ENCODE assay signal across 35 cellular contexts in the genomic region with DNA sequence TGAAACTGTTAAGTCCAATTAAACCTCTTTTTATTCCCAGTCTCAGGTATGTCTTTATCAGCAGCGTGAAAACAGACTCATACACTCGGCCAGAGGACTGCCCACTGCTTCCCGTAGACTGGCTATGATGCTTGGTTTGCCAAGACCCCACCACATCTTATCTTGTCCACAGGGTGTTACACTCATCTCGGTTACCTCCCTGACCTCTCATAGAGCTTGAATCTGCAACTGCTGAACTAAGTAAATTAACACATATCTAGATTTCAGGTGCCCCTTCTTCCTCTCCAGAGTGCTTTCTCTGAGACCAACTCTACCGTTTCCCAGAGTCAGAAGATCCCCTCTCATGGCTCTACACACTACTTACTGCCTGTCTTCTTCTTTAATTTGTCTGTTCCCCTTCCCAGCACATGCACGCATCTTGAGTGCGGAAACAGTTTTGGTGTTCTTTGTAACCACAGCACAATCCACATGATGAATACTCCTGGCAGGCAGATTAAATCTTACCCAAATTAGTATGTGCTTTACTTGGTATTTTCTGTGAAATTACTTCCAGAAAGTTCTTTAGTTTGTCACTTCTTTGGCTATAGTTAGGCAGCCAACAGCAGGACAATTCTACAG. TPM values are rescaled to one million over a fixed set of nuclear protein-coding genes. Genes with fewer than 3 reads are reported as not detected.
DNase-seq lines count a peak whose midpoint lies in the region; TF ChIP-seq lines count a peak whose summit lies in the region.
"Had no signal": no experiment of that assay in that cellular context is flagged by ENCODE, and none has a peak within 500 bp of the region (broad histone marks: within the 10 kb centered on the region; RNA-seq: fewer than 3 reads in every experiment).

No MANE protein-coding gene starts in this region.

- no peak overlapping the region for H4K8ac ChIP-seq in trophoblast cell (ENCODE audit: low read depth, low read length)

- peak overlapping the region; percentile 1 for H3K4me3 Mint-ChIP-seq in activated CD4-positive, alpha-beta T cell treated with anti-CD3 and anti-CD28 coated beads, Interleukin-2, amount 10 ng/mL, durations not matched to agents 24 days and 14 days
- H3K4me3 Mint-ChIP-seq in dendritic cell treated with granulocyte-macrophage colony-stimulating factor and Interleukin-4, amounts not matched to agents 40 ng/mL and 50 ng/mL, for 4 days, result peak overlapping the region; percentile 4
- H3K4me3 Mint-ChIP-seq: CD8-positive, alpha-beta memory T cell; immature natural killer cell; neural crest cell had no signal

- H3K36me3 ChIP-seq in trophoblast cell (ENCODE audit: control insufficient read depth in 1 of 2, insufficient read depth in 2 of 2, low read length in 2 of 2) (no peaks in the 10 kb centered on the region), sigmoid colon (no peaks in the 10 kb centered on the region)
- H3K36me3 ChIP-seq: breast epithelium, Peyer's patch, stomach, vagina had no signal

- H3K79me2 ChIP-seq in trophoblast cell (ENCODE audit: control insufficient read depth, insufficient read depth, low read length, poor library complexity), result peaks cover 2% of the 10 kb centered on the region
- H3K79me2 ChIP-seq: parathyroid adenoma had no signal

- no peaks in the 10 kb centered on the region for H3K9me3 ChIP-seq in trophoblast cell (ENCODE audit: insufficient read depth, low read depth, low read length)
- no peaks in the 10 kb centered on the region for H3K9me3 ChIP-seq in sigmoid colon
- H3K9me3 ChIP-seq: breast epithelium, Peyer's patch, stomach, vagina had no signal

- in situ Hi-C loops in KBM-7 (cut with MboI; ENCODE audit: low pct_unique_long_range_greater_than_20kb, low sequenced_read_pairs), result no loop called here

- TF ChIP-seq POLR2A in sigmoid colon (IDR thresholded peaks at IDR 0.05), result no peak

- H2AFZ ChIP-seq in trophoblast cell (ENCODE audit: insufficient read depth, low read length, poor library complexity), result no peak overlapping the region
- H2AFZ ChIP-seq: parathyroid adenoma had no signal

- H3K9me3 Mint-ChIP-seq in activated CD4-positive, alpha-beta T cell treated with anti-CD3 and anti-CD28 coated beads, Interleukin-2, amount 10 ng/mL, durations not matched to agents 24 days and 14 days, result peaks cover 6% of the 10 kb centered on the region
- peaks cover 10% of the 10 kb centered on the region for H3K9me3 Mint-ChIP-seq in dendritic cell treated with granulocyte-macrophage colony-stimulating factor and Interleukin-4, amounts not matched to agents 40 ng/mL and 50 ng/mL, for 4 days
- H3K9me3 Mint-ChIP-seq: immature natural killer cell had no signal

- peak overlapping the region; percentile 74 for H3K27ac Mint-ChIP-seq in activated CD4-positive, alpha-beta T cell treated with anti-CD3 and anti-CD28 coated beads, Interleukin-2, amount 10 ng/mL, durations not matched to agents 24 days and 14 days
- peak overlapping the region; percentile 81 for H3K27ac Mint-ChIP-seq in dendritic cell treated with granulocyte-macrophage colony-stimulating factor and Interleukin-4, amounts not matched to agents 40 ng/mL and 50 ng/mL, for 4 days
- H3K27ac Mint-ChIP-seq: activated naive CD4-positive, alpha-beta T cell treated with anti-CD3 and anti-CD28 coated beads, Interleukin-2, amount 50 U/mL, for 72 hours; CD8-positive, alpha-beta memory T cell; immature natural killer cell had no signal

- no peak overlapping the region for H2BK12ac ChIP-seq in trophoblast cell (ENCODE audit: low read length)

- H3K9ac ChIP-seq in trophoblast cell (ENCODE audit: low read length), result no peak overlapping the region
- H3K9ac ChIP-seq: KMS-11, parathyroid adenoma had no signal

- no peak overlapping the region for H2BK120ac ChIP-seq in trophoblast cell (ENCODE audit: insufficient read depth, low read length, poor library complexity)

- no peak overlapping the region for H3K18ac ChIP-seq in trophoblast cell (ENCODE audit: low read length)

- no peaks in the 10 kb centered on the region for H3K27me3 Mint-ChIP-seq in activated CD4-positive, alpha-beta T cell treated with anti-CD3 and anti-CD28 coated beads, Interleukin-2, amount 10 ng/mL, durations not matched to agents 24 days and 14 days
- H3K27me3 Mint-ChIP-seq in dendritic cell treated with granulocyte-macrophage colony-stimulating factor and Interleukin-4, amounts not matched to agents 40 ng/mL and 50 ng/mL, for 4 days, result no peaks in the 10 kb centered on the region

- H3K14ac ChIP-seq in trophoblast cell (ENCODE audit: low read length), result no peak overlapping the region

- no peak overlapping the region for H2AK5ac ChIP-seq in trophoblast cell (ENCODE audit: low read length)

- TF ChIP-seq EP300 in sigmoid colon (IDR thresholded peaks at IDR 0.05), result no peak

- H3K23ac ChIP-seq in trophoblast cell (ENCODE audit: low read length), result peak overlapping the region; percentile 89

- no CpG with 5 or more reads among the region's 7 CpGs for WGBS in trophoblast cell (ENCODE audit: extremely low coverage, insufficient coverage, insufficient read length)
- WGBS in sigmoid colon, 2 donors, result 78 to 94% methylated on average over 7 of the region's 7 CpGs

- no peaks in the 10 kb centered on the region for H3K27me3 ChIP-seq in trophoblast cell (ENCODE audit: insufficient read depth, low read length)
- H3K27me3 ChIP-seq in sigmoid colon, result no peaks in the 10 kb centered on the region
- H3K27me3 ChIP-seq: breast epithelium, Peyer's patch, stomach, vagina had no signal

- intact Hi-C loops in activated CD4-positive, alpha-beta T cell treated with anti-CD3 and anti-CD28 coated beads, Interleukin-2, amount 10 ng/mL, durations not matched to agents 24 days and 14 days (cut with micrococcal nuclease), result loop anchor here (2.0 kb wide), 1 partner anchor 78 kb away; no protein-coding TSS in a partner anchor
- intact Hi-C loops in dendritic cell treated with granulocyte-macrophage colony-stimulating factor and Interleukin-4, amounts not matched to agents 40 ng/mL and 50 ng/mL, for 4 days (cut with micrococcal nuclease), result no loop called here
- intact Hi-C loops in sigmoid colon (cut with DNase I), result no loop called here

- no peak overlapping the region for H4K12ac ChIP-seq in trophoblast cell (ENCODE audit: low read depth, low read length)

- H3K4me3 ChIP-seq in trophoblast cell (ENCODE audit: low read depth, low read length) (no peak overlapping the region), sigmoid colon (no peak overlapping the region)
- H3K4me3 ChIP-seq: breast epithelium, Peyer's patch, stomach, vagina had no signal

- TF ChIP-seq CTCF in sigmoid colon (IDR thresholded peaks at IDR 0.05), result no peak

- H3K4me2 ChIP-seq in trophoblast cell (ENCODE audit: low read length), result no peak overlapping the region
- H3K4me2 ChIP-seq: KMS-11 had no signal

- no peak overlapping the region for H2BK5ac ChIP-seq in trophoblast cell (ENCODE audit: low read depth, low read length, poor library complexity)

- no peak for DNase-seq in activated CD4-positive, alpha-beta T cell treated with anti-CD3 and anti-CD28 coated beads, Interleukin-2, amount 10 ng/mL, durations not matched to agents 24 days and 14 days
- no peak for DNase-seq in activated CD4-positive, alpha-beta T cell treated with anti-CD3 and anti-CD28 coated beads, Interleukin-2, amount 50 U/mL, for 1 hour
- DNase-seq in KBM-7 (peak; percentile 84), trophoblast cell (no peak), sigmoid colon (no peak)
- DNase-seq in stimulated activated CD4-positive, alpha-beta T cell treated with anti-CD3 and anti-CD28 coated beads, Interleukin-12 subunit alpha, Interleukin-12 subunit beta, amount 100 ng/mL, for 4 hours, result no peak
- DNase-seq in effector CD8-positive, alpha-beta T cell (lab: John Stamatoyannopoulos, UW), result no peak
- DNase-seq: amygdala; CD8-positive, alpha-beta memory T cell; GOT3; hypothalamus; immature natural killer cell; left colon; mammary epithelial cell; MM.1S; NCI-H1417; NCI-H2029; NCI-H2227 treated with DMSO at 0.1 percent for 48 hours; NCI-H526; NK-92 treated with Interleukin-12 subunit alpha and Interleukin-12 subunit beta, amount 100 ng/mL, for 24 hours; Peyer's patch; retina; SIG-M5; small intestine; stimulated activated CD4-positive, alpha-beta T cell treated with anti-CD3 and anti-CD28 coated beads, Interleukin-1b, Interleukin-23, amount 100 ng/mL, for 48 hours; stomach had no signal

- peaks cover 28% of the 10 kb centered on the region for H3K4me1 Mint-ChIP-seq in activated CD4-positive, alpha-beta T cell treated with anti-CD3 and anti-CD28 coated beads, Interleukin-2, amount 10 ng/mL, durations not matched to agents 24 days and 14 days
- peaks cover 77% of the 10 kb centered on the region for H3K4me1 Mint-ChIP-seq in dendritic cell treated with granulocyte-macrophage colony-stimulating factor and Interleukin-4, amounts not matched to agents 40 ng/mL and 50 ng/mL, for 4 days (ENCODE audit: low read depth)
- H3K4me1 Mint-ChIP-seq: CD8-positive, alpha-beta memory T cell had no signal

- H3K4me1 ChIP-seq in trophoblast cell (ENCODE audit: control insufficient read depth in 1 of 2, insufficient read depth in 2 of 2, low read length in 2 of 2) (peaks cover 2 to 6% of the 10 kb centered on the region in 2 experiments), sigmoid colon (no peaks in the 10 kb centered on the region)
- H3K4me1 ChIP-seq: breast epithelium, parathyroid adenoma, Peyer's patch had no signal

- no peak overlapping the region for H3K27ac ChIP-seq in trophoblast cell (ENCODE audit: low read depth, low read length)
- no peak overlapping the region for H3K27ac ChIP-seq in sigmoid colon
- H3K27ac ChIP-seq: breast epithelium, KMS-11, parathyroid adenoma, Peyer's patch, stomach, vagina had no signal

- peaks cover 4% of the 10 kb centered on the region for H3K36me3 Mint-ChIP-seq in activated CD4-positive, alpha-beta T cell treated with anti-CD3 and anti-CD28 coated beads, Interleukin-2, amount 10 ng/mL, durations not matched to agents 24 days and 14 days (ENCODE audit: low read depth)
- peaks cover 5% of the 10 kb centered on the region for H3K36me3 Mint-ChIP-seq in dendritic cell treated with granulocyte-macrophage colony-stimulating factor and Interleukin-4, amounts not matched to agents 40 ng/mL and 50 ng/mL, for 4 days (ENCODE audit: low read depth)
- H3K36me3 Mint-ChIP-seq: immature natural killer cell had no signal

- no peak overlapping the region for H3K4ac ChIP-seq in trophoblast cell (ENCODE audit: low read depth, low read length)

- H3K79me1 ChIP-seq in trophoblast cell (ENCODE audit: low read length), result peaks cover 13% of the 10 kb centered on the region

- H4K91ac ChIP-seq in trophoblast cell (ENCODE audit: low read depth, low read length), result no peak overlapping the region

RNA-seq across cellular contexts. Expression of a gene that starts 49.7 kb away (rescaled TPM):
- 144 and 151 TPM in 2 replicates for total RNA-seq in activated CD4-positive, alpha-beta T cell treated with anti-CD3 and anti-CD28 coated beads, Interleukin-2, amount 10 ng/mL, durations not matched to agents 24 days and 14 days
- polyA plus RNA-seq in trophoblast cell (2013), result 7.8 TPM in 2 replicates
- total RNA-seq in sigmoid colon, result 10 to 100 TPM in 1 of 4 donors, 1 to 10 TPM in 3; 4.4 to 13.0 (median 4.8) TPM
- 1 to 10 TPM; 1.2 to 9.6 (median 2.4) TPM for polyA plus RNA-seq in sigmoid colon
- total RNA-seq: A673, Daoy had no signal

Comparison
In these comparisons a context has a peak if more than half of its experiments do, and no peak if none do; other contexts are left out.
1. RNA of a gene that starts 49.7 kb away (total RNA-seq): 144 to 151 TPM in activated CD4-positive, alpha-beta T cell treated with anti-CD3 and anti-CD28 coated beads, Interleukin-2, amount 10 ng/mL, durations not matched to agents 24 days and 14 days; 4.4 to 13.0 TPM in sigmoid colon; every median in the first group is over 10 times any median in the second.